ENCODE assay signal across 16 cellular contexts in the genomic region with DNA sequence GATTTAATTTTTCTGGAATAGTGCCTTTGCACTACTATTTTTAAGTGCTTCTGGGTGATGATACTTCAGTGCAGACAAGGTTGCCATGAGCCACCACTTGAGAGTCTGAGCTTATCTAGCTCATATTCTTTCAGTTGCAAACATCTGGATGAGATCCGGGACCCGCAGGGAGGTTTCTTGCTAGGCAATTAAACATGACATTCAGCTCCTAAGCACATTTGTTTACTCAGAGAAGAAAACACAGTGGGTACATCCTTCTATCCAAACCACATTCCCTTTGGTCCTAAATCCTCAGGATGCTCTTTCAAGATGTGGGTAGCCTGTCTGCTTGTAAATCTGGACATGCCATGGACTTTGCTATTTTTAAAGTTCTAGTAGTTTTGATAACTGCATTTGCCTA. TPM values are rescaled to one million over a fixed set of nuclear protein-coding genes. Genes with fewer than 3 reads are reported as not detected.
A peak's percentile ranks its signal among the peaks of the same experiment; 100 is the strongest.
DNase-seq lines count a peak whose midpoint lies in the region; ATAC-seq and TF ChIP-seq lines count a peak whose summit lies in the region.
"Had no signal": no experiment of that assay in that cellular context is flagged by ENCODE, and none has a peak within 500 bp of the region (broad histone marks: within the 10 kb centered on the region; RNA-seq: fewer than 3 reads in every experiment).

No MANE protein-coding gene starts in this region.

- H3K23ac ChIP-seq in H9 (ENCODE audit: insufficient read length, low read depth, low read length), result no peak overlapping the region

- no peak overlapping the region for H3K4ac ChIP-seq in H9 (ENCODE audit: low read depth, low read length)

- H3K79me2 ChIP-seq in H9 (ENCODE audit: insufficient read depth, low read length), result peaks cover 2% of the 10 kb centered on the region; the same call in 1 of the 2 replicates

- H2BK15ac ChIP-seq in H9 (ENCODE audit: low read depth, low read length), result no peak overlapping the region

- ATAC-seq in GM21367 (IDR thresholded peaks at IDR 0.05; ENCODE audit: unreplicated experiment) (no peak), HG02884 (IDR thresholded peaks at IDR 0.05; ENCODE audit: unreplicated experiment) (no peak), gastroesophageal sphincter (no peak)
- ATAC-seq: K562 had no signal

- H3K4me1 ChIP-seq in H9 (ENCODE audit: insufficient read depth, low read length) (peaks cover 4% of the 10 kb centered on the region; the same call in 1 of the 2 replicates), gastroesophageal sphincter (peaks cover 6 to 39% (median 14%) of the 10 kb centered on the region in 3 donors)
- H3K4me1 ChIP-seq: BLaER1, HAP-1, SJCRH30 had no signal

- H3K4me2 ChIP-seq in H9 (ENCODE audit: insufficient read depth, insufficient read length, low read length), result no peak overlapping the region
- H3K4me2 ChIP-seq: BLaER1 had no signal

- TF ChIP-seq CTCF in H9 (conservative IDR thresholded peaks at IDR 0.05) (no peak), gastroesophageal sphincter (IDR thresholded peaks at IDR 0.05) (no peak)

- H3K27ac ChIP-seq in H9 (ENCODE audit: insufficient read length, low read depth, low read length), result peak overlapping the region; percentile 46
- no peak overlapping the region for H3K27ac ChIP-seq in gastroesophageal sphincter
- H3K27ac ChIP-seq: BLaER1, HL-60, SJCRH30 had no signal

- peak overlapping the region in 2 of 3 experiments; percentile 44 to 65; a peak in 2 of 7 replicates for H3K27ac Mint-ChIP-seq in H9

- no peak overlapping the region for H2BK120ac ChIP-seq in H9 (ENCODE audit: low read depth, low read length, poor library complexity, severe bottlenecking)

- H4K8ac ChIP-seq in H9 (replicated peaks; ENCODE audit: insufficient read length, low read depth, low read length), result no peak overlapping the region

- no peak overlapping the region for H3K4me3 Mint-ChIP-seq in H9

- no peak overlapping the region for H3K14ac ChIP-seq in H9 (ENCODE audit: insufficient read depth, low read length)

- H3K36me3 Mint-ChIP-seq in H9 (ENCODE audit: insufficient read depth in 1 of 3, low read depth in 3 of 3), result peaks cover 11 to 39% (median 13%) of the 10 kb centered on the region in 3 experiments; a peak in 6 of 7 replicates

- peaks cover 0 to 59% of the 10 kb centered on the region in 2 donors for H3K36me3 ChIP-seq in gastroesophageal sphincter
- H3K36me3 ChIP-seq: HAP-1 had no signal

- no peaks in the 10 kb centered on the region for H3K27me3 Mint-ChIP-seq in H9 (ENCODE audit: low read depth)

- H3K18ac ChIP-seq in H9 (ENCODE audit: insufficient read length, low read depth, low read length), result no peak overlapping the region

- no peak overlapping the region for H4K91ac ChIP-seq in H9 (ENCODE audit: insufficient read length, low read depth, low read length)

- no peaks in the 10 kb centered on the region for H3K9me3 ChIP-seq in H9 (ENCODE audit: control insufficient read depth, low read depth, low read length)
- H3K9me3 ChIP-seq in gastroesophageal sphincter, result no peaks in the 10 kb centered on the region
- H3K9me3 ChIP-seq: BLaER1, HAP-1, SJCRH30 had no signal

- peaks cover 3% of the 10 kb centered on the region for H3K79me1 ChIP-seq in H9 (ENCODE audit: insufficient read depth, low read depth, low read length, poor library complexity, severe bottlenecking)

- H4K5ac ChIP-seq in H9 (ENCODE audit: insufficient read length, low read depth, low read length), result no peak overlapping the region

- no peak overlapping the region for H3K9ac ChIP-seq in H9 (ENCODE audit: extremely low read depth, insufficient read length, low read length)
- H3K9ac ChIP-seq: BLaER1 had no signal

- H2AFZ ChIP-seq in H9 (ENCODE audit: low read length), result no peak overlapping the region

- no peaks in the 10 kb centered on the region for H3K9me3 Mint-ChIP-seq in H9

- H2BK12ac ChIP-seq in H9 (ENCODE audit: insufficient read length, low read depth, low read length), result no peak overlapping the region

- H2AK5ac ChIP-seq in H9 (ENCODE audit: insufficient read length, low read length), result no peak overlapping the region

- H3K4me3 ChIP-seq in gastroesophageal sphincter, result no peak overlapping the region
- H3K4me3 ChIP-seq: BLaER1, HAP-1, K562, SJCRH30 had no signal

- TF ChIP-seq EP300 in gastroesophageal sphincter (IDR thresholded peaks at IDR 0.05), result no peak

- H3K56ac ChIP-seq in H9 (ENCODE audit: insufficient read length, low read depth, low read length), result no peak overlapping the region

- no peak for TF ChIP-seq POLR2A in gastroesophageal sphincter (IDR thresholded peaks at IDR 0.05)

- no CpG with 5 or more reads among the region's 2 CpGs for WGBS in H9 (ENCODE audit: extremely low coverage, insufficient read length, low lambda C conversion rate)
- 63 to 67% methylated on average over 2 of the region's 2 CpGs for WGBS in gastroesophageal sphincter (ENCODE audit: low coverage in 1 of 2), 2 donors

- DNase-seq in H9 (no peak), NCI-H748 treated with DMSO at 0.1 percent for 48 hours (lab: John Stamatoyannopoulos, UW) (peak; percentile 2), fibroblast of gingiva (ENCODE audit: low read depth) (peak; percentile 47), smooth muscle cell of the brain vasculature (ENCODE audit: low read depth, low spot score) (peak; percentile 56)
- DNase-seq: DMS 273 treated with DMSO at 0.1 percent for 48 hours, EL, NCI-H1436 treated with DMSO at 0.1 percent for 48 hours, SJCRH30, SW 1271 had no signal

- no peaks in the 10 kb centered on the region for H3K23me2 ChIP-seq in H9 (ENCODE audit: insufficient read length, low read depth, low read length, poor library complexity, severe bottlenecking)

- H4K20me1 ChIP-seq in H9 (ENCODE audit: control insufficient read depth, insufficient read depth, insufficient read length), result no peaks in the 10 kb centered on the region
- H4K20me1 ChIP-seq: BLaER1 had no signal

- H3T11ph ChIP-seq in H9 (ENCODE audit: low read length), result no peak overlapping the region

- H3K4me1 Mint-ChIP-seq in H9, result peaks cover 44 to 49% of the 10 kb centered on the region in 2 experiments

- no peaks in the 10 kb centered on the region for H3K27me3 ChIP-seq in H9 (ENCODE audit: insufficient read depth, low read length)
- H3K27me3 ChIP-seq in gastroesophageal sphincter, result no peaks in the 10 kb centered on the region
- H3K27me3 ChIP-seq: BLaER1, SJCRH30 had no signal

- H2BK5ac ChIP-seq in H9 (ENCODE audit: insufficient read length, low read length), result no peak overlapping the region

- H2BK20ac ChIP-seq in H9 (ENCODE audit: low read depth, low read length, poor library complexity, severe bottlenecking), result no peak overlapping the region

RNA-seq across cellular contexts. Expression of gene PLSCR1, which starts 12.0 kb away (rescaled TPM):
- 48.9 and 54.8 TPM in 2 replicates for total RNA-seq in H9 (2021)
- 100 to 1,000 TPM in 2 of 4 donors, 10 to 100 TPM in 2; 37.1 to 190 (median 88.7) TPM for total RNA-seq in gastroesophageal sphincter
